Comparison of ENCODE assay signal across 13 cellular contexts in the genomic region with DNA sequence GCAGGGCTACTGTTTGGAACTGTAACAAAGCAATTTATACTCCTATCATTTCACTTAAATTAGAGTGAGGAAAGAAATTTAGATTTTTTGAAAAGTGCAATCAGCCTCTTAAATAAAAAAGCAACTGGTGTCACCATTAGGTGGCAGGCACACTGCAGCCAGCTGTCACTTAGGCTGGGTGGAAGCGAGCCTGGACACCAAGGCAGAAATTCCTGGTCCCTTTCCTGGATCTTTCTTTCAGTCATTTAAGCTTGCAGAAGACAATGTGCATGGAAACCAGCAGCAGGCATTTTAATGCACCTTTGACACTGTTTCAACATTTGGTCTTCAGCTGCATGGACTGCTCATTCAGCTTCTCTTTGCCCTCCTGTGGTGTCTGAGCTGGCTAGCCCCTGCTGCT.
DNase-seq lines count a peak whose midpoint lies in the region; ATAC-seq, FAIRE-seq and TF ChIP-seq lines count a peak whose summit lies in the region.
"Had no signal": no experiment of that assay in that cellular context is flagged by ENCODE, and none has a peak within 500 bp of the region (broad histone marks: within the 10 kb centered on the region; RNA-seq: fewer than 3 reads in every experiment).

No MANE protein-coding gene starts in this region.

- ATAC-seq in GM18498 (IDR thresholded peaks at IDR 0.05; ENCODE audit: unreplicated experiment), result no peak
- no peak for ATAC-seq in GM18517 (IDR thresholded peaks at IDR 0.05; ENCODE audit: unreplicated experiment)
- no peak for ATAC-seq in HG03469 (IDR thresholded peaks at IDR 0.05; ENCODE audit: unreplicated experiment)

- no peak overlapping the region for H3K27ac Mint-ChIP-seq in nephron
- H3K27ac Mint-ChIP-seq: naive B cell had no signal

- H3K4me3 ChIP-seq in LNCaP clone FGC (ENCODE audit: low read depth, low read length), result no peak overlapping the region
- no peak overlapping the region for H3K4me3 ChIP-seq in bronchial epithelial cell (ENCODE audit: low read depth, low read length)

- H3K4me1 Mint-ChIP-seq in nephron, result peaks cover 5% of the 10 kb centered on the region
- H3K4me1 Mint-ChIP-seq: naive B cell had no signal

- H3K4me3 Mint-ChIP-seq in nephron, result no peak overlapping the region
- H3K4me3 Mint-ChIP-seq: naive B cell had no signal

- FAIRE-seq in bronchial epithelial cell (lab: Jason Lieb, UNC), result no peak
- FAIRE-seq: G401.6 had no signal

- peaks cover 12% of the 10 kb centered on the region for H3K9me3 Mint-ChIP-seq in nephron

- H3K27me3 ChIP-seq in bronchial epithelial cell (ENCODE audit: control insufficient read depth, insufficient read depth, low read length), result no peaks in the 10 kb centered on the region

- H3K36me3 Mint-ChIP-seq in nephron (ENCODE audit: low read depth), result no peaks in the 10 kb centered on the region
- H3K36me3 Mint-ChIP-seq: naive B cell had no signal

- H3K27me3 Mint-ChIP-seq in nephron (ENCODE audit: low read depth), result no peaks in the 10 kb centered on the region

- no peaks in the 10 kb centered on the region for H3K36me3 ChIP-seq in bronchial epithelial cell (ENCODE audit: control insufficient read depth, insufficient read depth, low read length)

- DNase-seq in ELF-1 (ENCODE audit: low read depth, low spot score), result peak; percentile 14
- no peak for DNase-seq in LNCaP clone FGC (ENCODE audit: low read depth)
- DNase-seq in bronchial epithelial cell (ENCODE audit: low read depth), result no peak
- DNase-seq in NCI-H1105 treated with DMSO at 0.1 percent for 48 hours (lab: John Stamatoyannopoulos, UW), result no peak
- DNase-seq: activated CD4-positive, alpha-beta T cell treated with anti-CD3 and anti-CD28 coated beads for 4 hours; aorta; naive B cell; NCI-H510A had no signal

- TF ChIP-seq CTCF in LNCaP clone FGC (IDR thresholded peaks at IDR 0.05; ENCODE audit: control insufficient read depth, extremely low read depth, insufficient read depth), result peak; percentile 62
- peak; percentile 16 for TF ChIP-seq CTCF in bronchial epithelial cell (IDR thresholded peaks at IDR 0.05; ENCODE audit: insufficient read depth, low read length, severe bottlenecking)
- peak in 2 of 3 experiments; percentile 37 to 50 for TF ChIP-seq CTCF in nephron (IDR thresholded peaks at IDR 0.05; ENCODE audit: unreplicated experiment in 3 of 3)
